ENCODE assay signal across 8 cellular contexts in genomic region chr7:55132890-55133551, GRCh38.
A peak's percentile ranks its signal among the peaks of the same experiment; 100 is the strongest.
DNase-seq lines count a peak whose midpoint lies in the region; ATAC-seq and TF ChIP-seq lines count a peak whose summit lies in the region.

No MANE protein-coding gene starts in this region.

- no peak for ATAC-seq in HG03108 (IDR thresholded peaks at IDR 0.05; ENCODE audit: unreplicated experiment)

- peak overlapping the region; percentile 82 for H3K4me3 Mint-ChIP-seq in HFFc6
- H3K4me3 Mint-ChIP-seq in activated naive CD8-positive, alpha-beta T cell treated with anti-CD3 and anti-CD28 coated beads for 36 hours, result no peak overlapping the region

- TF ChIP-seq RAD21 in liver (IDR thresholded peaks at IDR 0.05), result no peak

- H3K36me3 ChIP-seq in liver (ENCODE audit: control insufficient read depth in 4 of 4, insufficient read depth in 3 of 4, low read depth in 1 of 4, low read length in 3 of 4), result peaks cover 0 to 2% (median 0%) of the 10 kb centered on the region in 4 donors

- peaks cover 0 to 10% (median 3%) of the 10 kb centered on the region in 4 donors for H3K4me1 ChIP-seq in liver (ENCODE audit: control insufficient read depth in 4 of 4, insufficient read depth in 4 of 4, low read length in 3 of 4)

- peak overlapping the region; percentile 5; the same call in 1 of the 2 replicates for H3K4me3 ChIP-seq in AG09309 (ENCODE audit: control insufficient read depth, low read depth, low read length)
- H3K4me3 ChIP-seq in liver (ENCODE audit: low read depth in 1 of 3, low read length in 3 of 3), result no peak overlapping the region

- peaks cover 90% of the 10 kb centered on the region for H3K4me1 Mint-ChIP-seq in HFFc6 (ENCODE audit: low read depth)
- H3K4me1 Mint-ChIP-seq in activated naive CD8-positive, alpha-beta T cell treated with anti-CD3 and anti-CD28 coated beads for 36 hours, result peaks cover 10% of the 10 kb centered on the region

- H3K27me3 ChIP-seq in liver (ENCODE audit: control insufficient read depth in 4 of 4, insufficient read depth in 4 of 4, low read length in 3 of 4), result no peaks in the 10 kb centered on the region

- no peak for TF ChIP-seq CTCF in AG09309 (IDR thresholded peaks at IDR 0.05; ENCODE audit: control insufficient read depth, insufficient read depth, low read depth, low read length, missing control alignments)
- no peak for TF ChIP-seq CTCF in HFFc6 (IDR thresholded peaks at IDR 0.05)
- TF ChIP-seq CTCF in liver (IDR thresholded peaks at IDR 0.05; ENCODE audit: low read depth, low read length, missing input control), result no peak

- no peaks in the 10 kb centered on the region for H3K9me3 Mint-ChIP-seq in HFFc6
- no peaks in the 10 kb centered on the region for H3K9me3 Mint-ChIP-seq in activated naive CD8-positive, alpha-beta T cell treated with anti-CD3 and anti-CD28 coated beads for 36 hours

- H3K36me3 Mint-ChIP-seq in HFFc6 (ENCODE audit: low read depth), result peaks cover 14% of the 10 kb centered on the region
- peaks cover 2% of the 10 kb centered on the region for H3K36me3 Mint-ChIP-seq in activated naive CD8-positive, alpha-beta T cell treated with anti-CD3 and anti-CD28 coated beads for 36 hours

- H3K9me3 ChIP-seq in liver (ENCODE audit: control insufficient read depth in 4 of 4, low read length in 3 of 4), result no peaks in the 10 kb centered on the region

- H3K27ac Mint-ChIP-seq in HFFc6, result peak overlapping the region; percentile 98
- H3K27ac Mint-ChIP-seq in activated naive CD8-positive, alpha-beta T cell treated with anti-CD3 and anti-CD28 coated beads for 36 hours, result no peak overlapping the region

- no peak overlapping the region for H3K9ac ChIP-seq in liver (ENCODE audit: low read depth in 1 of 2, low read length in 2 of 2)

- peaks cover 3% of the 10 kb centered on the region for H3K27me3 Mint-ChIP-seq in HFFc6 (ENCODE audit: insufficient read depth)
- peaks cover 24% of the 10 kb centered on the region for H3K27me3 Mint-ChIP-seq in activated naive CD8-positive, alpha-beta T cell treated with anti-CD3 and anti-CD28 coated beads for 36 hours

- peak overlapping the region; percentile 40 to 70 for H3K27ac ChIP-seq in liver (ENCODE audit: low read depth in 1 of 2, low read length in 2 of 2)

- DNase-seq in AG09309 (ENCODE audit: low read depth) (peak; percentile 96), HFFc6 (peak; percentile 100), ureter (ENCODE audit: low spot score) (peak; percentile 64), NCI-H1105 treated with DMSO at 0.1 percent for 48 hours (lab: John Stamatoyannopoulos, UW) (no peak), NCI-H1417 (lab: John Stamatoyannopoulos, UW) (no peak)
- peak; percentile 8 for DNase-seq in activated naive CD8-positive, alpha-beta T cell treated with anti-CD3 and anti-CD28 coated beads for 36 hours

- WGBS in liver, result 83% methylated on average over 10 of the region's 10 CpGs

TF ChIP-seq in liver, 16 proteins besides CTCF, POLR2A, EP300 and RAD21:
- TF ChIP-seq JUND (IDR thresholded peaks at IDR 0.05) (peak in 1 of 2 donors; percentile 14), ATF3 (IDR thresholded peaks at IDR 0.05) (no peak)

Comparison
In these comparisons a context has a peak if more than half of its experiments do, and no peak if none do; other contexts are left out.
1. DNase-seq: peak in AG09309 (single experiment), HFFc6 (single experiment), activated naive CD8-positive, alpha-beta T cell treated with anti-CD3 and anti-CD28 coated beads for 36 hours (single experiment) and ureter (single experiment); none in NCI-H1105 treated with DMSO at 0.1 percent for 48 hours (single experiment) and NCI-H1417 (0 of 3).